ENCODE assay signal across 1 cellular context in the genomic region with DNA sequence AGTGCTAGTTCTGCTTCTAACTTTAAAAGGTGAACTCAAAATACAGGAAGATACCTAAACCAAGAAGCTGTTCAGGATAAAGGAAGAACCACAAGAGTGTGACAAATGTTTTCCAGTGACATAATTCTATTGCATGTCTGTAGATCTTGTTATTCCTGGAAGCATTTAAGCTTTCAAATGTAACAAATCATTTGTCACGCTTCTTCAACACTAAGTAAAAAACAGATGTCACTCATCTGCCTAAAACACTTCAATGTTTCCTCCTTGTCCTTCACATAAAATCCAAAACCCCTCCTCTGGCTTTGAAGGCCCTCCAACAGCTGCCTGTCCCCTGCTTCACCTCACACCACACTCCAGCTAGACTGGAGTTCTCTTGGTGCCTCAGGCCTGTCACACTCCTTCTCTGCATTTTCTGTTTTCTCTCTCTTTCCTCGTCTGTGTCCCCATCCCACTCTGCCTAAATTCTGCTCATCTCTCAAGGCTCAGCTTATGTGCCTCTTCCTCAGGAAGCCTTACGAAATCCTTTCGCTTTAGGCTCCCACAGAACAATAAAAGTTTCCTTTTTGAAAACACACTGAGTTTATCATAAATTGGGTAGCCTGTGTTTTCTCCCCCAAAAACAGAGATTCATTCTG.
TF ChIP-seq lines count a peak whose summit lies in the region.

No MANE protein-coding gene starts in this region.

TF ChIP-seq in endothelial cell of umbilical vein, 7 proteins besides CTCF, POLR2A, EP300 and RAD21:
- TF ChIP-seq JUN (IDR thresholded peaks at IDR 0.05; ENCODE audit: borderline replicate concordance, insufficient read depth, insufficient read length, low read depth) (no peak), EZH2 (IDR thresholded peaks at IDR 0.05; ENCODE audit: borderline replicate concordance, low read depth, low read length, severe bottlenecking) (no peak), GATA2 (IDR thresholded peaks at IDR 0.05; ENCODE audit: insufficient read depth, insufficient read length, low read depth, low read length) (no peak), POLR2AphosphoS5 (IDR thresholded peaks at IDR 0.05; ENCODE audit: insufficient read depth, low read depth, low read length) (no peak), MYC (IDR thresholded peaks at IDR 0.05; ENCODE audit: low read depth, low read length) (no peak), FOS (IDR thresholded peaks at IDR 0.05; ENCODE audit: borderline replicate concordance, insufficient read depth, low read length) (no peak)
- TF ChIP-seq, protein P1, sequence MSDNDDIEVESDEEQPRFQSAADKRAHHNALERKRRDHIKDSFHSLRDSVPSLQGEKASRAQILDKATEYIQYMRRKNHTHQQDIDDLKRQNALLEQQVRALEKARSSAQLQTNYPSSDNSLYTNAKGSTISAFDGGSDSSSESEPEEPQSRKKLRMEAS (IDR thresholded peaks at IDR 0.05; ENCODE audit: insufficient read depth, insufficient read length) = no peak
TF ChIP-seq in endothelial cell of umbilical vein: peak in this region for 0.
